Comparison of ENCODE assay signal across 1 cellular context in the genomic region with DNA sequence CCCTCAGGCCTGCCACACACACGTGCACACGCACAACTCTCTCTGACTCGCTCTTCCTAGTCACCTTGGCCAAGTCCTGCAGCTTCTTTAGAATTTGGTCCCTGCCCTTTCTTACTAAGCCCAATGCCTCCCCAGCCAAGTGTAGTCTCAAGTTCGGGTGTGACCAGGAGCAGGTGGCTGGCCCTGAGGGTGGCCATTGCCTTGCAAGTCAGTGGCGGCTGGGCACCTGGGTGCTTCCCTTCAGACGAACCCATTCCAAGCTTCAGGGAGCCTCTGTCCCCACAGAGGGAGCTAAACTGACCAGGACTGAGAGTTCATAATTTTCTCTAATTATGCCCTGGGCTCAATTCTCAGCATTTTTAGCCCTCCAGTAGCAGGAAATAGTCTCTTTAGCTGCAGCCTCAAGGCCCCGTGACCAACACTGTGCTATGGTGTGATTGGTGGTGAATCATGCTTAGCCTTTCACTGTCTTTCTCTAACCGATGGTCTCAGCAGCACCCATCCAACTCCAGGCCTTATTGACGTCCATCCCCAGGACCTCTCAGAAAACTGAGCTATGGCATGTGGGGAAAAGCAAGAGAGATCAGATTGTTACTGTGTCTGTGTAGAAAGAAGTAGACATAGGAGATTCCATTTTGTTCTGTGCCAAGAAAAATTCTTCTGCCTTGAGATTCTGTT.
TF ChIP-seq lines count a peak whose summit lies in the region.

No MANE protein-coding gene starts in this region.

TF ChIP-seq in A549, 52 proteins besides CTCF, POLR2A, EP300 and RAD21 (continued from another document):
- TF ChIP-seq, protein P1, sequence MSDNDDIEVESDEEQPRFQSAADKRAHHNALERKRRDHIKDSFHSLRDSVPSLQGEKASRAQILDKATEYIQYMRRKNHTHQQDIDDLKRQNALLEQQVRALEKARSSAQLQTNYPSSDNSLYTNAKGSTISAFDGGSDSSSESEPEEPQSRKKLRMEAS (IDR thresholded peaks at IDR 0.05) = peak; percentile 74
- peak; percentile 36; the same call in 1 of the 2 replicates for TF ChIP-seq FOSB (CRISPR knock-in tag; IDR thresholded peaks at IDR 0.05)
- TF ChIP-seq HOXA7 (CRISPR knock-in tag; IDR thresholded peaks at IDR 0.05) = peak; percentile 83; the same call in 1 of the 2 replicates
- TF ChIP-seq ZSCAN20 (CRISPR knock-in tag; IDR thresholded peaks at IDR 0.05) = peak; percentile 87
- no peak for TF ChIP-seq NFE2L2 (conservative IDR thresholded peaks at IDR 0.05; ENCODE audit: low read length)
- peak; percentile 96 for TF ChIP-seq HOXB5 (CRISPR knock-in tag; IDR thresholded peaks at IDR 0.05)
- TF ChIP-seq RNF2 (IDR thresholded peaks at IDR 0.05; ENCODE audit: borderline replicate concordance, low read depth) = no peak
- no peak for TF ChIP-seq CBX2 (IDR thresholded peaks at IDR 0.05; ENCODE audit: borderline replicate concordance, low read depth)
- no peak for TF ChIP-seq MYC (IDR thresholded peaks at IDR 0.05; ENCODE audit: borderline replicate concordance, low read length)
- TF ChIP-seq ELK1 (IDR thresholded peaks at IDR 0.05; ENCODE audit: low read depth, low read length) = no peak
- no peak for TF ChIP-seq BHLHE40 (IDR thresholded peaks at IDR 0.05; ENCODE audit: low read depth, low read length)
- no peak for TF ChIP-seq HMGXB4 (CRISPR knock-in tag; IDR thresholded peaks at IDR 0.05; ENCODE audit: borderline replicate concordance)
- TF ChIP-seq ZFP36 (IDR thresholded peaks at IDR 0.05; ENCODE audit: borderline replicate concordance, partially characterized antibody) = no peak
- no peak for TF ChIP-seq HES2 (IDR thresholded peaks at IDR 0.05)
- no peak for TF ChIP-seq HDAC2 (IDR thresholded peaks at IDR 0.05)
- no peak for TF ChIP-seq PHF8 (IDR thresholded peaks at IDR 0.05; ENCODE audit: borderline replicate concordance, low read depth)
- peak; percentile 85; the same call in 1 of the 2 replicates for TF ChIP-seq ATOH8 (CRISPR knock-in tag; IDR thresholded peaks at IDR 0.05; ENCODE audit: low read depth)
- peak; percentile 82 for TF ChIP-seq HEYL (CRISPR knock-in tag; IDR thresholded peaks at IDR 0.05)
- peak; percentile 82; the same call in 1 of the 2 replicates for TF ChIP-seq TP53 (CRISPR knock-in tag; IDR thresholded peaks at IDR 0.05)
- TF ChIP-seq, protein P2, sequence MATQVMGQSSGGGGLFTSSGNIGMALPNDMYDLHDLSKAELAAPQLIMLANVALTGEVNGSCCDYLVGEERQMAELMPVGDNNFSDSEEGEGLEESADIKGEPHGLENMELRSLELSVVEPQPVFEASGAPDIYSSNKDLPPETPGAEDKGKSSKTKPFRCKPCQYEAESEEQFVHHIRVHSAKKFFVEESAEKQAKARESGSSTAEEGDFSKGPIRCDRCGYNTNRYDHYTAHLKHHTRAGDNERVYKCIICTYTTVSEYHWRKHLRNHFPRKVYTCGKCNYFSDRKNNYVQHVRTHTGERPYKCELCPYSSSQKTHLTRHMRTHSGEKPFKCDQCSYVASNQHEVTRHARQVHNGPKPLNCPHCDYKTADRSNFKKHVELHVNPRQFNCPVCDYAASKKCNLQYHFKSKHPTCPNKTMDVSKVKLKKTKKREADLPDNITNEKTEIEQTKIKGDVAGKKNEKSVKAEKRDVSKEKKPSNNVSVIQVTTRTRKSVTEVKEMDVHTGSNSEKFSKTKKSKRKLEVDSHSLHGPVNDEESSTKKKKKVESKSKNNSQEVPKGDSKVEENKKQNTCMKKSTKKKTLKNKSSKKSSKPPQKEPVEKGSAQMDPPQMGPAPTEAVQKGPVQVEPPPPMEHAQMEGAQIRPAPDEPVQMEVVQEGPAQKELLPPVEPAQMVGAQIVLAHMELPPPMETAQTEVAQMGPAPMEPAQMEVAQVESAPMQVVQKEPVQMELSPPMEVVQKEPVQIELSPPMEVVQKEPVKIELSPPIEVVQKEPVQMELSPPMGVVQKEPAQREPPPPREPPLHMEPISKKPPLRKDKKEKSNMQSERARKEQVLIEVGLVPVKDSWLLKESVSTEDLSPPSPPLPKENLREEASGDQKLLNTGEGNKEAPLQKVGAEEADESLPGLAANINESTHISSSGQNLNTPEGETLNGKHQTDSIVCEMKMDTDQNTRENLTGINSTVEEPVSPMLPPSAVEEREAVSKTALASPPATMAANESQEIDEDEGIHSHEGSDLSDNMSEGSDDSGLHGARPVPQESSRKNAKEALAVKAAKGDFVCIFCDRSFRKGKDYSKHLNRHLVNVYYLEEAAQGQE (IDR thresholded peaks at IDR 0.05) = no peak
- no peak for TF ChIP-seq KDM5A (IDR thresholded peaks at IDR 0.05)
- TF ChIP-seq JUN (IDR thresholded peaks at IDR 0.05) = no peak
- no peak for TF ChIP-seq NR3C1 (IDR thresholded peaks at IDR 0.05)
- TF ChIP-seq RARB (CRISPR knock-in tag; IDR thresholded peaks at IDR 0.05) = peak; percentile 52; the same call in 1 of the 2 replicates
- no peak for TF ChIP-seq MAFK (IDR thresholded peaks at IDR 0.05; ENCODE audit: partially characterized antibody)
- no peak for TF ChIP-seq CBX8 (IDR thresholded peaks at IDR 0.05)
- no peak for TF ChIP-seq SREBF2 (IDR thresholded peaks at IDR 0.05)
- TF ChIP-seq KDM1A (IDR thresholded peaks at IDR 0.05; ENCODE audit: low read depth) = no peak
- peak; percentile 98 for TF ChIP-seq EHF (CRISPR knock-in tag; IDR thresholded peaks at IDR 0.05)
- TF ChIP-seq ESRRA (IDR thresholded peaks at IDR 0.05; ENCODE audit: borderline replicate concordance, low read length) = no peak
- TF ChIP-seq, protein P3, sequence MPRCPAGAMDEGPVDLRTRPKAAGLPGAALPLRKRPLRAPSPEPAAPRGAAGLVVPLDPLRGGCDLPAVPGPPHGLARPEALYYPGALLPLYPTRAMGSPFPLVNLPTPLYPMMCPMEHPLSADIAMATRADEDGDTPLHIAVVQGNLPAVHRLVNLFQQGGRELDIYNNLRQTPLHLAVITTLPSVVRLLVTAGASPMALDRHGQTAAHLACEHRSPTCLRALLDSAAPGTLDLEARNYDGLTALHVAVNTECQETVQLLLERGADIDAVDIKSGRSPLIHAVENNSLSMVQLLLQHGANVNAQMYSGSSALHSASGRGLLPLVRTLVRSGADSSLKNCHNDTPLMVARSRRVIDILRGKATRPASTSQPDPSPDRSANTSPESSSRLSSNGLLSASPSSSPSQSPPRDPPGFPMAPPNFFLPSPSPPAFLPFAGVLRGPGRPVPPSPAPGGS (IDR thresholded peaks at IDR 0.05) = no peak
- no peak for TF ChIP-seq JUNB (IDR thresholded peaks at IDR 0.05)
